14 cellular contexts compared by ENCODE assay signal in genomic region chr1:27605300-27605766, GRCh38. TPM values are rescaled to one million over a fixed set of nuclear protein-coding genes. Genes with fewer than 3 reads are reported as not detected.
DNase-seq lines count a peak whose midpoint lies in the region; ATAC-seq and TF ChIP-seq lines count a peak whose summit lies in the region.
"Had no signal": no experiment of that assay in that cellular context is flagged by ENCODE, and none has a peak within 500 bp of the region (broad histone marks: within the 10 kb centered on the region; RNA-seq: fewer than 3 reads in every experiment).

No MANE protein-coding gene starts in this region.

- no peaks in the 10 kb centered on the region for H3K9me3 Mint-ChIP-seq in activated CD8-positive, alpha-beta memory T cell treated with anti-CD3 and anti-CD28 coated beads, Interleukin-2, amount 10 ng/mL, durations not matched to agents 7 days and 5 days (ENCODE audit: low read depth)
- no peaks in the 10 kb centered on the region for H3K9me3 Mint-ChIP-seq in effector memory CD8-positive, alpha-beta T cell
- no peaks in the 10 kb centered on the region for H3K9me3 Mint-ChIP-seq in neural crest cell

- peak overlapping the region; percentile 62 for H3K9ac ChIP-seq in Loucy (ENCODE audit: low read depth, low read length, poor library complexity, severe bottlenecking)

- H3K4me2 ChIP-seq in Loucy (ENCODE audit: low read depth, low read length, poor library complexity, severe bottlenecking) = peak overlapping the region; percentile 66

- no peak overlapping the region for H3K27ac ChIP-seq in ascending aorta
- H3K27ac ChIP-seq: brain microvascular endothelial cell, SK-N-MC, VCaP had no signal

- H3K36me3 Mint-ChIP-seq in activated CD8-positive, alpha-beta memory T cell treated with anti-CD3 and anti-CD28 coated beads, Interleukin-2, amount 10 ng/mL, durations not matched to agents 7 days and 5 days = no peaks in the 10 kb centered on the region
- H3K36me3 Mint-ChIP-seq in effector memory CD8-positive, alpha-beta T cell (ENCODE audit: insufficient read depth) = peaks cover 13% of the 10 kb centered on the region
- no peaks in the 10 kb centered on the region for H3K36me3 Mint-ChIP-seq in neural crest cell (ENCODE audit: low read depth)

- no peak for ATAC-seq in activated CD8-positive, alpha-beta memory T cell treated with anti-CD3 and anti-CD28 coated beads, Interleukin-2, amount 10 ng/mL, durations not matched to agents 7 days and 5 days
- ATAC-seq in effector memory CD8-positive, alpha-beta T cell (replicated peaks) = no peak
- ATAC-seq in GM21423 (IDR thresholded peaks at IDR 0.05; ENCODE audit: unreplicated experiment) = no peak

- H3K36me3 ChIP-seq in Loucy (ENCODE audit: insufficient read depth, low read length) (no peaks in the 10 kb centered on the region), ascending aorta (no peaks in the 10 kb centered on the region)
- H3K36me3 ChIP-seq: brain microvascular endothelial cell, spleen had no signal

- H3K9me3 ChIP-seq in Loucy (ENCODE audit: insufficient read depth, low read depth, low read length) = no peaks in the 10 kb centered on the region
- no peaks in the 10 kb centered on the region for H3K9me3 ChIP-seq in ascending aorta
- H3K9me3 ChIP-seq: spleen had no signal

- H3K4me3 ChIP-seq in Loucy (ENCODE audit: low read length, poor library complexity, severe bottlenecking) = no peak overlapping the region
- no peak overlapping the region for H3K4me3 ChIP-seq in ascending aorta

- H3K4me1 ChIP-seq in Loucy (ENCODE audit: insufficient read depth, low read length, poor library complexity, severe bottlenecking) (peaks cover 64% of the 10 kb centered on the region), ascending aorta (peaks cover 19 to 20% of the 10 kb centered on the region in 2 donors)

- DNase-seq in activated CD8-positive, alpha-beta memory T cell treated with anti-CD3 and anti-CD28 coated beads, Interleukin-2, amount 10 ng/mL, durations not matched to agents 7 days and 5 days = no peak
- DNase-seq in activated CD8-positive, alpha-beta memory T cell treated with anti-CD3 and anti-CD28 coated beads, Interleukin-2, amount 50 U/mL, for 4 hours = no peak
- no peak for DNase-seq in effector memory CD8-positive, alpha-beta T cell
- DNase-seq in neural crest cell (ENCODE audit: low read depth, low spot score) (no peak), ascending aorta (ENCODE audit: low spot score in 2 of 2) (no peak), T-helper 9 cell (no peak)
- DNase-seq: brain microvascular endothelial cell, NCI-H510A, spleen had no signal

- H3F3A ChIP-seq in Loucy (ENCODE audit: low read depth) = peaks cover 17% of the 10 kb centered on the region; the same call in 1 of the 2 replicates

- H3K27me3 ChIP-seq in Loucy (ENCODE audit: insufficient read depth, low read length, poor library complexity, severe bottlenecking) (no peaks in the 10 kb centered on the region), ascending aorta (no peaks in the 10 kb centered on the region)
- H3K27me3 ChIP-seq: brain microvascular endothelial cell had no signal

- H3K4me1 Mint-ChIP-seq in activated CD8-positive, alpha-beta memory T cell treated with anti-CD3 and anti-CD28 coated beads, Interleukin-2, amount 10 ng/mL, durations not matched to agents 7 days and 5 days = peaks cover 26% of the 10 kb centered on the region
- H3K4me1 Mint-ChIP-seq in effector memory CD8-positive, alpha-beta T cell (ENCODE audit: low read depth in 2 of 2) = peaks cover 15 to 27% of the 10 kb centered on the region in 2 donors
- peaks cover 18% of the 10 kb centered on the region for H3K4me1 Mint-ChIP-seq in neural crest cell

- H3K4me3 Mint-ChIP-seq in activated CD8-positive, alpha-beta memory T cell treated with anti-CD3 and anti-CD28 coated beads, Interleukin-2, amount 10 ng/mL, durations not matched to agents 7 days and 5 days = peak overlapping the region; percentile 94
- H3K4me3 Mint-ChIP-seq in effector memory CD8-positive, alpha-beta T cell = peak overlapping the region; percentile 88 to 92
- H3K4me3 Mint-ChIP-seq in neural crest cell = peak overlapping the region; percentile 93

- no peaks in the 10 kb centered on the region for H3K27me3 Mint-ChIP-seq in activated CD8-positive, alpha-beta memory T cell treated with anti-CD3 and anti-CD28 coated beads, Interleukin-2, amount 10 ng/mL, durations not matched to agents 7 days and 5 days
- H3K27me3 Mint-ChIP-seq in effector memory CD8-positive, alpha-beta T cell = no peaks in the 10 kb centered on the region
- H3K27me3 Mint-ChIP-seq in neural crest cell (ENCODE audit: low read depth) = peaks cover 2% of the 10 kb centered on the region

- no peaks in the 10 kb centered on the region for H3K9me2 ChIP-seq in Loucy (replicated peaks; ENCODE audit: low read depth, low read length)

- no peak for TF ChIP-seq CTCF in Loucy (conservative IDR thresholded peaks at IDR 0.05; ENCODE audit: low read length)
- TF ChIP-seq CTCF in neural crest cell (conservative IDR thresholded peaks at IDR 0.05) = no peak
- no peak for TF ChIP-seq CTCF in ascending aorta (IDR thresholded peaks at IDR 0.05)

- CTCF ChIA-PET in activated CD8-positive, alpha-beta memory T cell treated with anti-CD3 and anti-CD28 coated beads, Interleukin-2, amount 10 ng/mL, durations not matched to agents 7 days and 5 days (lab: Charles Lee) = interaction anchor here (0.6 to 23.8 kb wide), 29 partner anchors 10 to 309 kb away, joined by 3 to 536 read pairs (median 6); partner anchors contain the start of gene IFI6

- peaks cover 34% of the 10 kb centered on the region for H3K79me2 ChIP-seq in Loucy (ENCODE audit: insufficient read depth, low read length)

- peaks cover 25% of the 10 kb centered on the region for H4K20me1 ChIP-seq in Loucy (ENCODE audit: insufficient read depth, low read length, poor library complexity, severe bottlenecking)

- intact Hi-C loops in ascending aorta (cut with DNase I) = loop anchor here (2.0 kb wide), 2 partner anchors 115 to 305 kb away; partner anchors contain the start of gene WASF2

- H3K27ac Mint-ChIP-seq in activated CD8-positive, alpha-beta memory T cell treated with anti-CD3 and anti-CD28 coated beads, Interleukin-2, amount 10 ng/mL, durations not matched to agents 7 days and 5 days = no peak overlapping the region
- H3K27ac Mint-ChIP-seq in effector memory CD8-positive, alpha-beta T cell = no peak overlapping the region
- H3K27ac Mint-ChIP-seq in neural crest cell (ENCODE audit: unreplicated experiment) = no peak overlapping the region

- no peak overlapping the region for H2AFZ ChIP-seq in Loucy (ENCODE audit: low read length)

RNA-seq across cellular contexts. Expression of gene AHDC1, which starts 1.4 kb away (rescaled TPM):
- total RNA-seq in activated CD8-positive, alpha-beta memory T cell treated with anti-CD3 and anti-CD28 coated beads, Interleukin-2, amount 10 ng/mL, durations not matched to agents 7 days and 5 days = 10 to 100 TPM; 15.8 to 18.5 TPM
- total RNA-seq in neural crest cell (50.1 and 54.8 TPM in 2 replicates), ascending aorta (205 TPM)

RNA-seq across cellular contexts. Expression of gene FGR, which starts 29.7 kb away (rescaled TPM):
- 1 to 10 TPM in 1 of 2 experiments, under 1 TPM in 1; 0.30 to 1.8 TPM for total RNA-seq in activated CD8-positive, alpha-beta memory T cell treated with anti-CD3 and anti-CD28 coated beads, Interleukin-2, amount 10 ng/mL, durations not matched to agents 7 days and 5 days
- not detected in 2 replicates for total RNA-seq in neural crest cell
- 10.4 TPM for total RNA-seq in ascending aorta
- total RNA-seq: LHCN-M2 had no signal
